ENCODE assay signal across 1 cellular context in the genomic region with DNA sequence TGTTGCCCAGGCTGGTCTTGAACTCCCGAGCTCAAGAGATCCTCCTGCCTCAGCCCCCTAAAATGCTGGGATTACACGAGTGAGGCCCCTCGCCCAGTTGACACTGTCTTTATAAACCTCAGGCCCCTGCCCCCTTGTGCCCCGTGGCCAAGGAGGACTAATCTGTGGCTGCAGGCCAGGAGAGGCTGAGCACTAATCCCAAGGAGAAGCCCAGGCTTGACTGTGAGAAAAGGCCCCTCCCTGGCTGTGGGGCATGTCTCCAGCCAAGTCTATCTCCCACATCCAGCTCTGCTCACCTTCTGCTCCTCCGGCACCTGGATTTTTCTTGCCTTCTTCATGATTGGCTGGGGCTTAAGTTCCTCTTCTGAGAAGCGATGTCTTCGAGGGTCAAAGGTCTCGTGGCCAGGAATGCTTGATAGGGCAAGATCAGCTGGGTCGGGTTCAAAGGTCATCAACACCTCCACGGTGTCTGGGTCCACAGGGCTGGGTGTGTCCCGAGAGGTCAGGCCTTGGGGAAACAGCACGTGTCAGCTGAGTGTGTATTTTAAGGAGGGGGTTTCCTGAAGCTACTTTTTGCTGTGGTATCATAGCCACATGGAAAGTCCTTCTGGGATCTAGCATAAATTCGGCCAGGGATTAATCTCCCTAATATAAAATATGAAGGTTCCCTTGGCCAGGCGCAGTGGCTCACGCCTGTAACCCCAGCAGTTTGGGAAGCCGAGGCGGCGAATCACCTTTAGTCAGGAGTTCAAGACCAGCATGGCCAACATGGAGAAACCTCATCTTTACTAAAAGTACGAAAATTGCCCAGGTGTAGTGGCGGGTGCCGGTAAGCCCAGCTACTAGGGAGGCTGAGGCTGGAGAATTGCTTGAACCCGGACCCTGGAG.
A peak's percentile ranks its signal among the peaks of the same experiment; 100 is the strongest.
TF ChIP-seq lines count a peak whose summit lies in the region.

No MANE protein-coding gene starts in this region.

TF ChIP-seq in K562, 482 proteins besides CTCF, POLR2A, EP300 and RAD21 (continued from another document and continues in another):
- TF ChIP-seq, protein P1, sequence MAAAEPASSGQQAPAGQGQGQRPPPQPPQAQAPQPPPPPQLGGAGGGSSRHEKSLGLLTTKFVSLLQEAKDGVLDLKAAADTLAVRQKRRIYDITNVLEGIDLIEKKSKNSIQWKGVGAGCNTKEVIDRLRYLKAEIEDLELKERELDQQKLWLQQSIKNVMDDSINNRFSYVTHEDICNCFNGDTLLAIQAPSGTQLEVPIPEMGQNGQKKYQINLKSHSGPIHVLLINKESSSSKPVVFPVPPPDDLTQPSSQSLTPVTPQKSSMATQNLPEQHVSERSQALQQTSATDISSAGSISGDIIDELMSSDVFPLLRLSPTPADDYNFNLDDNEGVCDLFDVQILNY (CRISPR knock-in tag; IDR thresholded peaks at IDR 0.05), result no peak
- no peak for TF ChIP-seq SMARCE1 (IDR thresholded peaks at IDR 0.05)
- peak; percentile 73 for TF ChIP-seq CXXC5 (CRISPR knock-in tag; IDR thresholded peaks at IDR 0.05)
- no peak for TF ChIP-seq ZNF584 (CRISPR knock-in tag; IDR thresholded peaks at IDR 0.05; ENCODE audit: low read depth)
- no peak for TF ChIP-seq NCOA1 (IDR thresholded peaks at IDR 0.05; ENCODE audit: low read depth)
- no peak for TF ChIP-seq ZNF354B (CRISPR knock-in tag; IDR thresholded peaks at IDR 0.05)
- TF ChIP-seq, protein P2, sequence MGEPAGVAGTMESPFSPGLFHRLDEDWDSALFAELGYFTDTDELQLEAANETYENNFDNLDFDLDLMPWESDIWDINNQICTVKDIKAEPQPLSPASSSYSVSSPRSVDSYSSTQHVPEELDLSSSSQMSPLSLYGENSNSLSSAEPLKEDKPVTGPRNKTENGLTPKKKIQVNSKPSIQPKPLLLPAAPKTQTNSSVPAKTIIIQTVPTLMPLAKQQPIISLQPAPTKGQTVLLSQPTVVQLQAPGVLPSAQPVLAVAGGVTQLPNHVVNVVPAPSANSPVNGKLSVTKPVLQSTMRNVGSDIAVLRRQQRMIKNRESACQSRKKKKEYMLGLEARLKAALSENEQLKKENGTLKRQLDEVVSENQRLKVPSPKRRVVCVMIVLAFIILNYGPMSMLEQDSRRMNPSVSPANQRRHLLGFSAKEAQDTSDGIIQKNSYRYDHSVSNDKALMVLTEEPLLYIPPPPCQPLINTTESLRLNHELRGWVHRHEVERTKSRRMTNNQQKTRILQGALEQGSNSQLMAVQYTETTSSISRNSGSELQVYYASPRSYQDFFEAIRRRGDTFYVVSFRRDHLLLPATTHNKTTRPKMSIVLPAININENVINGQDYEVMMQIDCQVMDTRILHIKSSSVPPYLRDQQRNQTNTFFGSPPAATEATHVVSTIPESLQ (CRISPR knock-in tag; IDR thresholded peaks at IDR 0.05), result no peak
- TF ChIP-seq SLC30A9 (CRISPR knock-in tag; IDR thresholded peaks at IDR 0.05), result no peak
- TF ChIP-seq, protein P3, sequence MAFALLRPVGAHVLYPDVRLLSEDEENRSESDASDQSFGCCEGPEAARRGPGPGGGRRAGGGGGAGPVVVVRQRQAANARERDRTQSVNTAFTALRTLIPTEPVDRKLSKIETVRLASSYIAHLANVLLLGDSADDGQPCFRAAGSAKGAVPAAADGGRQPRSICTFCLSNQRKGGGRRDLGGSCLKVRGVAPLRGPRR (CRISPR knock-in tag; IDR thresholded peaks at IDR 0.05), result no peak
- TF ChIP-seq, protein P4, sequence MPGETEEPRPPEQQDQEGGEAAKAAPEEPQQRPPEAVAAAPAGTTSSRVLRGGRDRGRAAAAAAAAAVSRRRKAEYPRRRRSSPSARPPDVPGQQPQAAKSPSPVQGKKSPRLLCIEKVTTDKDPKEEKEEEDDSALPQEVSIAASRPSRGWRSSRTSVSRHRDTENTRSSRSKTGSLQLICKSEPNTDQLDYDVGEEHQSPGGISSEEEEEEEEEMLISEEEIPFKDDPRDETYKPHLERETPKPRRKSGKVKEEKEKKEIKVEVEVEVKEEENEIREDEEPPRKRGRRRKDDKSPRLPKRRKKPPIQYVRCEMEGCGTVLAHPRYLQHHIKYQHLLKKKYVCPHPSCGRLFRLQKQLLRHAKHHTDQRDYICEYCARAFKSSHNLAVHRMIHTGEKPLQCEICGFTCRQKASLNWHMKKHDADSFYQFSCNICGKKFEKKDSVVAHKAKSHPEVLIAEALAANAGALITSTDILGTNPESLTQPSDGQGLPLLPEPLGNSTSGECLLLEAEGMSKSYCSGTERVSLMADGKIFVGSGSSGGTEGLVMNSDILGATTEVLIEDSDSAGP (CRISPR knock-in tag; IDR thresholded peaks at IDR 0.05), result no peak
- no peak for TF ChIP-seq BRD4 (IDR thresholded peaks at IDR 0.05)
- no peak for TF ChIP-seq NFE2L1 (tag; IDR thresholded peaks at IDR 0.05; ENCODE audit: borderline replicate concordance, low read depth)
- TF ChIP-seq, protein P5, sequence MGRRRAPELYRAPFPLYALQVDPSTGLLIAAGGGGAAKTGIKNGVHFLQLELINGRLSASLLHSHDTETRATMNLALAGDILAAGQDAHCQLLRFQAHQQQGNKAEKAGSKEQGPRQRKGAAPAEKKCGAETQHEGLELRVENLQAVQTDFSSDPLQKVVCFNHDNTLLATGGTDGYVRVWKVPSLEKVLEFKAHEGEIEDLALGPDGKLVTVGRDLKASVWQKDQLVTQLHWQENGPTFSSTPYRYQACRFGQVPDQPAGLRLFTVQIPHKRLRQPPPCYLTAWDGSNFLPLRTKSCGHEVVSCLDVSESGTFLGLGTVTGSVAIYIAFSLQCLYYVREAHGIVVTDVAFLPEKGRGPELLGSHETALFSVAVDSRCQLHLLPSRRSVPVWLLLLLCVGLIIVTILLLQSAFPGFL (CRISPR knock-in tag; IDR thresholded peaks at IDR 0.05), result 0 out of 2 replicates have a peak, but pooled peaks have one; percentile 41
- no peak for TF ChIP-seq ZNF311 (CRISPR knock-in tag; IDR thresholded peaks at IDR 0.05)
- TF ChIP-seq, protein P6, sequence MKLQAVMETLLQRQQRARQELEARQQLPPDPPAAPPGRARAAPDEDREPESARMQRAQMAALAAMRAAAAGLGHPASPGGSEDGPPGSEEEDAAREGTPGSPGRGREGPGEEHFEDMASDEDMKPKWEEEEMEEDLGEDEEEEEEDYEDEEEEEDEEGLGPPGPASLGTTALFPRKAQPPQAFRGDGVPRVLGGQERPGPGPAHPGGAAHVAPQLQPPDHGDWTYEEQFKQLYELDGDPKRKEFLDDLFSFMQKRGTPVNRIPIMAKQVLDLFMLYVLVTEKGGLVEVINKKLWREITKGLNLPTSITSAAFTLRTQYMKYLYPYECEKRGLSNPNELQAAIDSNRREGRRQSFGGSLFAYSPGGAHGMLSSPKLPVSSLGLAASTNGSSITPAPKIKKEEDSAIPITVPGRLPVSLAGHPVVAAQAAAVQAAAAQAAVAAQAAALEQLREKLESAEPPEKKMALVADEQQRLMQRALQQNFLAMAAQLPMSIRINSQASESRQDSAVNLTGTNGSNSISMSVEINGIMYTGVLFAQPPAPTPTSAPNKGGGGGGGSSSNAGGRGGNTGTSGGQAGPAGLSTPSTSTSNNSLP (IDR thresholded peaks at IDR 0.05; ENCODE audit: borderline replicate concordance, low read depth, low read length), result no peak
- TF ChIP-seq YY1 (IDR thresholded peaks at IDR 0.05; ENCODE audit: borderline replicate concordance in 1 of 3, control insufficient read depth in 1 of 3, extremely low read depth in 1 of 3, insufficient read depth in 3 of 3, insufficient read length in 1 of 3, insufficient replicate concordance in 2 of 3, low read depth in 1 of 3, low read length in 2 of 3), result no peak
- peak; percentile 44; the same call in 1 of the 2 replicates for TF ChIP-seq POLR2AphosphoS5 (IDR thresholded peaks at IDR 0.05; ENCODE audit: control insufficient read depth, insufficient read depth, low read depth, low read length)
- TF ChIP-seq ZNF778 (CRISPR knock-in tag; IDR thresholded peaks at IDR 0.05), result no peak
- peak; percentile 57 to 86; a peak in 3 of 4 replicates for TF ChIP-seq HDAC1 (IDR thresholded peaks at IDR 0.05)
- TF ChIP-seq ZKSCAN1 (IDR thresholded peaks at IDR 0.05; ENCODE audit: low read depth, low read length), result no peak
- no peak for TF ChIP-seq BCL6 (CRISPR knock-in tag; IDR thresholded peaks at IDR 0.05)
- no peak for TF ChIP-seq RHOXF2B (CRISPR knock-in tag; conservative IDR thresholded peaks at IDR 0.05)
- no peak for TF ChIP-seq BMI1 (IDR thresholded peaks at IDR 0.05; ENCODE audit: low read length)
- no peak; a peak in 2 of 4 replicates for TF ChIP-seq TRIM24 (IDR thresholded peaks at IDR 0.05)
- TF ChIP-seq, protein P7, sequence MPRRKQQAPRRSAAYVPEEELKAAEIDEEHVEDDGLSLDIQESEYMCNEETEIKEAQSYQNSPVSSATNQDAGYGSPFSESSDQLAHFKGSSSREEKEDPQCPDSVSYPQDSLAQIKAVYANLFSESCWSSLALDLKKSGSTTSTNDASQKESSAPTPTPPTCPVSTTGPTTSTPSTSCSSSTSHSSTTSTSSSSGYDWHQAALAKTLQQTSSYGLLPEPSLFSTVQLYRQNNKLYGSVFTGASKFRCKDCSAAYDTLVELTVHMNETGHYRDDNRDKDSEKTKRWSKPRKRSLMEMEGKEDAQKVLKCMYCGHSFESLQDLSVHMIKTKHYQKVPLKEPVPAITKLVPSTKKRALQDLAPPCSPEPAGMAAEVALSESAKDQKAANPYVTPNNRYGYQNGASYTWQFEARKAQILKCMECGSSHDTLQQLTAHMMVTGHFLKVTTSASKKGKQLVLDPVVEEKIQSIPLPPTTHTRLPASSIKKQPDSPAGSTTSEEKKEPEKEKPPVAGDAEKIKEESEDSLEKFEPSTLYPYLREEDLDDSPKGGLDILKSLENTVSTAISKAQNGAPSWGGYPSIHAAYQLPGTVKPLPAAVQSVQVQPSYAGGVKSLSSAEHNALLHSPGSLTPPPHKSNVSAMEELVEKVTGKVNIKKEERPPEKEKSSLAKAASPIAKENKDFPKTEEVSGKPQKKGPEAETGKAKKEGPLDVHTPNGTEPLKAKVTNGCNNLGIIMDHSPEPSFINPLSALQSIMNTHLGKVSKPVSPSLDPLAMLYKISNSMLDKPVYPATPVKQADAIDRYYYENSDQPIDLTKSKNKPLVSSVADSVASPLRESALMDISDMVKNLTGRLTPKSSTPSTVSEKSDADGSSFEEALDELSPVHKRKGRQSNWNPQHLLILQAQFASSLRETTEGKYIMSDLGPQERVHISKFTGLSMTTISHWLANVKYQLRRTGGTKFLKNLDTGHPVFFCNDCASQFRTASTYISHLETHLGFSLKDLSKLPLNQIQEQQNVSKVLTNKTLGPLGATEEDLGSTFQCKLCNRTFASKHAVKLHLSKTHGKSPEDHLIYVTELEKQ (CRISPR knock-in tag; IDR thresholded peaks at IDR 0.05), result no peak
- peak; percentile 96 for TF ChIP-seq DACH1 (IDR thresholded peaks at IDR 0.05; ENCODE audit: partially characterized antibody)
- no peak for TF ChIP-seq NFXL1 (CRISPR knock-in tag; IDR thresholded peaks at IDR 0.05)
- no peak for TF ChIP-seq SP2 (IDR thresholded peaks at IDR 0.05; ENCODE audit: extremely low read depth, low read depth, low read length, poor library complexity, severe bottlenecking)
- TF ChIP-seq FOS (IDR thresholded peaks at IDR 0.05; ENCODE audit: extremely low read depth, insufficient read length), result no peak
- no peak for TF ChIP-seq HNRNPUL1 (IDR thresholded peaks at IDR 0.05; ENCODE audit: low read length)
- no peak for TF ChIP-seq STAT5B (CRISPR knock-in tag; IDR thresholded peaks at IDR 0.05)
- TF ChIP-seq, protein P8, sequence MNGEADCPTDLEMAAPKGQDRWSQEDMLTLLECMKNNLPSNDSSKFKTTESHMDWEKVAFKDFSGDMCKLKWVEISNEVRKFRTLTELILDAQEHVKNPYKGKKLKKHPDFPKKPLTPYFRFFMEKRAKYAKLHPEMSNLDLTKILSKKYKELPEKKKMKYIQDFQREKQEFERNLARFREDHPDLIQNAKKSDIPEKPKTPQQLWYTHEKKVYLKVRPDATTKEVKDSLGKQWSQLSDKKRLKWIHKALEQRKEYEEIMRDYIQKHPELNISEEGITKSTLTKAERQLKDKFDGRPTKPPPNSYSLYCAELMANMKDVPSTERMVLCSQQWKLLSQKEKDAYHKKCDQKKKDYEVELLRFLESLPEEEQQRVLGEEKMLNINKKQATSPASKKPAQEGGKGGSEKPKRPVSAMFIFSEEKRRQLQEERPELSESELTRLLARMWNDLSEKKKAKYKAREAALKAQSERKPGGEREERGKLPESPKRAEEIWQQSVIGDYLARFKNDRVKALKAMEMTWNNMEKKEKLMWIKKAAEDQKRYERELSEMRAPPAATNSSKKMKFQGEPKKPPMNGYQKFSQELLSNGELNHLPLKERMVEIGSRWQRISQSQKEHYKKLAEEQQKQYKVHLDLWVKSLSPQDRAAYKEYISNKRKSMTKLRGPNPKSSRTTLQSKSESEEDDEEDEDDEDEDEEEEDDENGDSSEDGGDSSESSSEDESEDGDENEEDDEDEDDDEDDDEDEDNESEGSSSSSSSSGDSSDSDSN (IDR thresholded peaks at IDR 0.05; ENCODE audit: borderline replicate concordance in 1 of 2, low read depth in 2 of 2, low read length in 2 of 2), result no peak
- TF ChIP-seq MAZ (CRISPR knock-in tag; conservative IDR thresholded peaks at IDR 0.05 in 1 of 2, IDR thresholded peaks at IDR 0.05 in 1 of 2), result 0 out of 4 replicates have a peak, but pooled peaks of 1 of the 2 experiments have one; percentile 50
- TF ChIP-seq, protein P9, sequence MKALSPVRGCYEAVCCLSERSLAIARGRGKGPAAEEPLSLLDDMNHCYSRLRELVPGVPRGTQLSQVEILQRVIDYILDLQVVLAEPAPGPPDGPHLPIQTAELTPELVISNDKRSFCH (CRISPR knock-in tag; IDR thresholded peaks at IDR 0.05), result no peak
- TF ChIP-seq, protein P9 (tag; IDR thresholded peaks at IDR 0.05), result no peak
- TF ChIP-seq ZNF174 (CRISPR knock-in tag; IDR thresholded peaks at IDR 0.05), result no peak
- no peak for TF ChIP-seq MTA3 (IDR thresholded peaks at IDR 0.05; ENCODE audit: borderline replicate concordance)
- TF ChIP-seq ARID2 (IDR thresholded peaks at IDR 0.05), result no peak
- TF ChIP-seq, protein P10, sequence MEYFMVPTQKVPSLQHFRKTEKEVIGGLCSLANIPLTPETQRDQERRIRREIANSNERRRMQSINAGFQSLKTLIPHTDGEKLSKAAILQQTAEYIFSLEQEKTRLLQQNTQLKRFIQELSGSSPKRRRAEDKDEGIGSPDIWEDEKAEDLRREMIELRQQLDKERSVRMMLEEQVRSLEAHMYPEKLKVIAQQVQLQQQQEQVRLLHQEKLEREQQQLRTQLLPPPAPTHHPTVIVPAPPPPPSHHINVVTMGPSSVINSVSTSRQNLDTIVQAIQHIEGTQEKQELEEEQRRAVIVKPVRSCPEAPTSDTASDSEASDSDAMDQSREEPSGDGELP (CRISPR knock-in tag; IDR thresholded peaks at IDR 0.05; ENCODE audit: borderline replicate concordance), result peak; percentile 99
- peak; percentile 64 for TF ChIP-seq TEAD2 (tag; IDR thresholded peaks at IDR 0.05)
- no peak for TF ChIP-seq JUND (IDR thresholded peaks at IDR 0.05; ENCODE audit: borderline replicate concordance, low read depth, low read length)
- peak; percentile 48; the same call in 1 of the 3 replicates for TF ChIP-seq JUND (tag; IDR thresholded peaks at IDR 0.05; ENCODE audit: borderline replicate concordance, low read depth, low read length)
- TF ChIP-seq SRF (CRISPR knock-in tag; IDR thresholded peaks at IDR 0.05), result no peak
- TF ChIP-seq RBM39 (optimal IDR thresholded peaks at IDR 0.05; ENCODE audit: low read depth, low read length), result no peak
- no peak for TF ChIP-seq ZNF507 (tag; conservative IDR thresholded peaks at IDR 0.05)
- TF ChIP-seq GTF2E2 (tag; IDR thresholded peaks at IDR 0.05), result no peak
- peak; percentile 49 to 82; a peak in 3 of 4 replicates for TF ChIP-seq TBL1XR1 (IDR thresholded peaks at IDR 0.05; ENCODE audit: low read length in 2 of 2)
